ENCODE assay signal across 22 cellular contexts in genomic region chr3:183563686-183563941, GRCh38. TPM values are rescaled to one million over a fixed set of nuclear protein-coding genes. Genes with fewer than 3 reads are reported as not detected.
DNase-seq lines count a peak whose midpoint lies in the region; ATAC-seq and TF ChIP-seq lines count a peak whose summit lies in the region.
"Had no signal": no experiment of that assay in that cellular context is flagged by ENCODE, and none has a peak within 500 bp of the region (broad histone marks: within the 10 kb centered on the region; RNA-seq: fewer than 3 reads in every experiment).

No MANE protein-coding gene starts in this region.

- no peaks in the 10 kb centered on the region for H3K27me3 ChIP-seq in BLaER1 treated with 17β-estradiol and CSF1 and Interleukin-3, amounts not matched to agents 10 nM and 100 nM
- H3K27me3 ChIP-seq in DOHH2 (ENCODE audit: control insufficient read depth, low read length): no peaks in the 10 kb centered on the region
- no peaks in the 10 kb centered on the region for H3K27me3 ChIP-seq in OCI-LY3 (ENCODE audit: low read depth, low read length)
- H3K27me3 ChIP-seq in gastrocnemius medialis: no peaks in the 10 kb centered on the region
- H3K27me3 ChIP-seq in testis: no peaks in the 10 kb centered on the region

- in situ Hi-C loops in gastrocnemius medialis (cut with MboI; ENCODE audit: low sequenced_read_pairs in 4 of 4): no loop called here

- no peak for DNase-seq in gastrocnemius medialis
- DNase-seq in activated naive CD4-positive, alpha-beta T cell treated with anti-CD3 and anti-CD28 coated beads, Interleukin-2, amount 50 U/mL, for 16 hours: no peak
- DNase-seq in NCI-H2171 (lab: John Stamatoyannopoulos, UW): no peak
- no peak for DNase-seq in testis
- DNase-seq: H7, Kasumi-1, MV-4-11, NCI-H1436 treated with DMSO at 0.1 percent for 48 hours, NCI-H187 treated with DMSO at 0.1 percent for 48 hours, NCI-H2227 treated with DMSO at 0.1 percent for 48 hours, SHP77 treated with DMSO at 0.1 percent for 48 hours, T-helper 1 cell had no signal

- H3K27ac ChIP-seq in BLaER1 treated with 17β-estradiol and CSF1 and Interleukin-3, amounts not matched to agents 10 nM and 100 nM: peak overlapping the region in 9 of 11 experiments; percentile 54 to 81 (median 74); a peak in 17 of 22 replicates
- H3K27ac ChIP-seq in DOHH2 (ENCODE audit: low read depth, low read length): peak overlapping the region; percentile 43
- peak overlapping the region; percentile 28; the same call in 1 of the 2 replicates for H3K27ac ChIP-seq in OCI-LY3 (ENCODE audit: low read length)
- peak overlapping the region; percentile 47 to 71 (median 66) for H3K27ac ChIP-seq in gastrocnemius medialis
- H3K27ac ChIP-seq in testis: no peak overlapping the region
- H3K27ac ChIP-seq: RWPE1 had no signal

- peak overlapping the region in 4 of 11 experiments; percentile 1 to 62 (median 53); a peak in 4 of 22 replicates for H3K9ac ChIP-seq in BLaER1 treated with 17β-estradiol and CSF1 and Interleukin-3, amounts not matched to agents 10 nM and 100 nM
- no peak overlapping the region for H3K9ac ChIP-seq in OCI-LY3 (ENCODE audit: low read length)

- TF ChIP-seq CTCF in DOHH2 (IDR thresholded peaks at IDR 0.05; ENCODE audit: low read depth, low read length, poor library complexity, severe bottlenecking) (no peak), OCI-LY3 (IDR thresholded peaks at IDR 0.05; ENCODE audit: low read depth, low read length) (no peak), gastrocnemius medialis (IDR thresholded peaks at IDR 0.05 in 4 of 5, conservative IDR thresholded peaks at IDR 0.05 in 1 of 5) (no peak), testis (IDR thresholded peaks at IDR 0.05) (no peak)

- H3F3A ChIP-seq in DOHH2 (ENCODE audit: control insufficient read depth, insufficient read depth): peaks cover 10% of the 10 kb centered on the region

- no peaks in the 10 kb centered on the region for H3K36me3 ChIP-seq in BLaER1 treated with 17β-estradiol and CSF1 and Interleukin-3, amounts not matched to agents 10 nM and 100 nM
- H3K36me3 ChIP-seq in DOHH2 (ENCODE audit: control insufficient read depth, low read length) (no peaks in the 10 kb centered on the region), OCI-LY3 (replicated peaks; ENCODE audit: low read depth, low read length) (no peaks in the 10 kb centered on the region), gastrocnemius medialis (no peaks in the 10 kb centered on the region), testis (ENCODE audit: low read depth, missing control alignments) (no peaks in the 10 kb centered on the region)

- H3K4me2 ChIP-seq in BLaER1 treated with 17β-estradiol and CSF1 and Interleukin-3, amounts not matched to agents 10 nM and 100 nM: peak overlapping the region; percentile 64 to 91 (median 77); a peak in 21 of 22 replicates
- H3K4me2 ChIP-seq in DOHH2 (ENCODE audit: low read length) (peak overlapping the region; percentile 53), OCI-LY3 (ENCODE audit: low read length) (peak overlapping the region; percentile 39; the same call in 1 of the 2 replicates)

- peak overlapping the region in 3 of 10 experiments; percentile 14 to 26 (median 18); a peak in 2 of 20 replicates for H3K4me3 ChIP-seq in BLaER1 treated with 17β-estradiol and CSF1 and Interleukin-3, amounts not matched to agents 10 nM and 100 nM
- H3K4me3 ChIP-seq in DOHH2 (ENCODE audit: low read length): peak overlapping the region; percentile 15
- H3K4me3 ChIP-seq in OCI-LY3 (ENCODE audit: low read length): no peak overlapping the region
- peak overlapping the region in 1 of 4 donors; percentile 6 for H3K4me3 ChIP-seq in gastrocnemius medialis
- H3K4me3 ChIP-seq in testis: no peak overlapping the region
- H3K4me3 ChIP-seq: K562 had no signal

- no peaks in the 10 kb centered on the region for H3K9me3 ChIP-seq in BLaER1 treated with 17β-estradiol and CSF1 and Interleukin-3, amounts not matched to agents 10 nM and 100 nM (replicated peaks in 1 of 11)
- no peaks in the 10 kb centered on the region for H3K9me3 ChIP-seq in DOHH2 (ENCODE audit: control insufficient read depth, insufficient read depth, low read length)
- no peaks in the 10 kb centered on the region for H3K9me3 ChIP-seq in OCI-LY3 (ENCODE audit: insufficient read depth, low read length)
- H3K9me3 ChIP-seq in gastrocnemius medialis: no peaks in the 10 kb centered on the region
- no peaks in the 10 kb centered on the region for H3K9me3 ChIP-seq in testis

- 72 to 98% methylated on average over 1 of the region's 1 CpG for WGBS in testis, 2 donors

- TF ChIP-seq POLR2A in gastrocnemius medialis (IDR thresholded peaks at IDR 0.05) (no peak), testis (IDR thresholded peaks at IDR 0.05) (no peak)

- H3K4me1 ChIP-seq in BLaER1 treated with 17β-estradiol and CSF1 and Interleukin-3, amounts not matched to agents 10 nM and 100 nM: peaks cover 30 to 51% (median 38%) of the 10 kb centered on the region in 10 experiments
- H3K4me1 ChIP-seq in DOHH2 (ENCODE audit: control insufficient read depth, low read length) (peaks cover 70% of the 10 kb centered on the region), OCI-LY3 (ENCODE audit: low read length) (peaks cover 56% of the 10 kb centered on the region), gastrocnemius medialis (peaks cover 6 to 9% of the 10 kb centered on the region in 2 donors), testis (no peaks in the 10 kb centered on the region)

- H4K20me1 ChIP-seq in BLaER1 treated with 17β-estradiol and CSF1 and Interleukin-3, amounts not matched to agents 10 nM and 100 nM: no peaks in the 10 kb centered on the region
- H4K20me1 ChIP-seq in DOHH2 (ENCODE audit: control insufficient read depth, insufficient read depth, low read depth, low read length) (no peaks in the 10 kb centered on the region), OCI-LY3 (ENCODE audit: insufficient read depth, low read length) (no peaks in the 10 kb centered on the region)

- no peak overlapping the region for H2AFZ ChIP-seq in OCI-LY3 (ENCODE audit: low read depth, low read length)

- H3K79me2 ChIP-seq in DOHH2 (ENCODE audit: control insufficient read depth, low read length) (no peaks in the 10 kb centered on the region), OCI-LY3 (ENCODE audit: low read length) (no peaks in the 10 kb centered on the region)

- ATAC-seq in gastrocnemius medialis: no peak
- ATAC-seq: K562, Panc1 had no signal

- intact Hi-C loops in gastrocnemius medialis (cut with DNase I; ENCODE audit: low total_unique reads) (loop anchor here (5.0 kb wide), 1 partner anchor 64 kb away; no protein-coding TSS in a partner anchor), testis (cut with DNase I; ENCODE audit: low total_unique reads) (no loop called here)

- no peaks in the 10 kb centered on the region for H3K9me2 ChIP-seq in DOHH2 (replicated peaks; ENCODE audit: control insufficient read depth, low read length)

RNA-seq across cellular contexts. Expression of gene KLHL6, which starts 8.1 kb away (rescaled TPM):
- total RNA-seq in gastrocnemius medialis: under 1 TPM; 0.15 to 0.31 (median 0.30) TPM
- 1 to 10 TPM in 1 of 2 donors, under 1 TPM in 1; 0.55 to 1.5 TPM for total RNA-seq in testis
- polyA plus RNA-seq in testis (ENCODE audit: insufficient read depth, low read depth, low replicate concordance): 1.4 TPM
- total RNA-seq: A673, Daoy, G401, MCF 10A had no signal

Comparison
In these comparisons a context has a peak if more than half of its experiments do, and no peak if none do; other contexts are left out.
1. H3K27ac ChIP-seq: peak in BLaER1 treated with 17β-estradiol and CSF1 and Interleukin-3, amounts not matched to agents 10 nM and 100 nM (9 of 11), DOHH2 (single experiment), OCI-LY3 (single experiment) and gastrocnemius medialis (4 of 4); none in testis (0 of 2).
2. Peak in every context shown above with its lines, with median percentiles within 50 percentile points of each other: H3K4me2 ChIP-seq.